Comparison of ENCODE assay signal across 1 cellular context in genomic region chr4:153222162-153222789, GRCh38.
TF ChIP-seq lines count a peak whose summit lies in the region.

No MANE protein-coding gene starts in this region.

TF ChIP-seq in HEK293, 187 proteins besides CTCF, POLR2A, EP300 and RAD21 (continued from another document):
- 0 out of 2 replicates have a peak, but pooled peaks have one; percentile 44 for TF ChIP-seq ZSCAN30 (tag by site-specific recombination; IDR thresholded peaks at IDR 0.05)
- TF ChIP-seq ZXDB (tag by site-specific recombination; IDR thresholded peaks at IDR 0.05) = no peak
- no peak for TF ChIP-seq ZFP41 (tag by site-specific recombination; IDR thresholded peaks at IDR 0.05; ENCODE audit: borderline replicate concordance)
- no peak for TF ChIP-seq YY2 (tag by site-specific recombination; IDR thresholded peaks at IDR 0.05)
TF ChIP-seq in HEK293: peak in this region for 12.
